ENCODE assay signal across 9 cellular contexts in genomic region chr1:54312874-54313316, GRCh38.
DNase-seq lines count a peak whose midpoint lies in the region; ATAC-seq, FAIRE-seq and TF ChIP-seq lines count a peak whose summit lies in the region.
"Had no signal": no experiment of that assay in that cellular context is flagged by ENCODE, and none has a peak within 500 bp of the region (broad histone marks: within the 10 kb centered on the region; RNA-seq: fewer than 3 reads in every experiment).

No MANE protein-coding gene starts in this region.

- intact Hi-C loops in K562 (cut with micrococcal nuclease) (loop anchor here (5.0 kb wide), 1 partner anchor 44 kb away; no protein-coding TSS in a partner anchor), left lung (cut with DNase I) (loop anchor here in 1 of 2 donors (10.0 kb wide), 1 partner anchor 92 kb away; the partner anchor contains the start of gene SSBP3), posterior cingulate gyrus (cut with DNase I) (loop anchor here (5.0 kb wide), 1 partner anchor 174 kb away; no protein-coding TSS in a partner anchor)

- DNase-seq in AG08395 (ENCODE audit: low spot score) (peak; percentile 81), HTR-8/SVneo (ENCODE audit: insufficient read length, low spot score) (peak; percentile 64), K562 (ENCODE audit: extremely low read depth in 1 of 4, low spot score in 3 of 4) (no peak), left lung (peak in 1 of 2 donors; percentile 50), posterior cingulate gyrus (no peak)
- DNase-seq in activated CD4-positive, CD25-positive, alpha-beta regulatory T cell treated with anti-CD3 and anti-CD28 coated beads, Interleukin-2, amount 50 U/mL, for 72 hours: no peak

- no peak for TF ChIP-seq POLR2A in K562 (conservative IDR thresholded peaks at IDR 0.05)

- no peak overlapping the region for H3K4me2 ChIP-seq in K562 (ENCODE audit: insufficient read depth, low read length)

- H3K36me3 ChIP-seq in K562 (ENCODE audit: control insufficient read depth, insufficient read depth, low read length) (peaks cover 9% of the 10 kb centered on the region; the same call in 1 of the 3 replicates), left lung (no peaks in the 10 kb centered on the region)

- WGBS in K562 (ENCODE audit: insufficient coverage, low coverage, missing lambda C conversion rate): 72% methylated on average over 6 of the region's 7 CpGs

- H4K20me1 ChIP-seq in K562 (replicated peaks; ENCODE audit: control insufficient read depth, insufficient read depth, low read length): peaks cover 32% of the 10 kb centered on the region

- TF ChIP-seq EP300 in K562 (IDR thresholded peaks at IDR 0.05; ENCODE audit: low read length): no peak

- BruUV-seq in K562 (replicated peaks; lab: Mats Ljungman, UMichigan): no TSS peak

- TF ChIP-seq CTCF in K562 (IDR thresholded peaks at IDR 0.05 in 2 of 3, conservative IDR thresholded peaks at IDR 0.05 in 1 of 3; ENCODE audit: insufficient read depth in 2 of 3, low read depth in 1 of 3, low read length in 3 of 3) (no peak), left lung (IDR thresholded peaks at IDR 0.05) (no peak)

- ATAC-seq in K562: no peak
- peak; percentile 51 for ATAC-seq in left lung
- no peak for ATAC-seq in HG03139 (IDR thresholded peaks at IDR 0.05; ENCODE audit: unreplicated experiment)
- no peak for ATAC-seq in GM18520 (IDR thresholded peaks at IDR 0.05; ENCODE audit: unreplicated experiment)

- peaks cover 59% of the 10 kb centered on the region for H3K79me2 ChIP-seq in K562 (ENCODE audit: control insufficient read depth, insufficient read depth, low read length)

- H3K9ac ChIP-seq in K562 (ENCODE audit: insufficient read depth in 1 of 2, low read depth in 2 of 2, low read length in 2 of 2): 0 out of 4 replicates have a peak overlapping the region, but pooled peaks of 1 of the 2 experiments have one; percentile 15

- H3K4me3 ChIP-seq in K562 (no peak overlapping the region), left lung (no peak overlapping the region)

- CTCF ChIA-PET in K562 (lab: Yijun Ruan, JAX; ENCODE audit: low intra/inter-chr PET ratio): no interaction called here

- H3K9me1 ChIP-seq in K562 (ENCODE audit: control insufficient read depth, insufficient read depth, low read length): no peaks in the 10 kb centered on the region

- POLR2A ChIA-PET in K562 (lab: Yijun Ruan, JAX): interaction anchor here (0.5 to 1.1 kb wide), 4 partner anchors 11 to 186 kb away, joined by 3 to 5 read pairs (median 3); no protein-coding TSS in a partner anchor

- H2AFZ ChIP-seq in K562 (ENCODE audit: low read depth, low read length): no peak overlapping the region

- TF ChIP-seq RAD21 in K562 (CRISPR knock-in tag; conservative IDR thresholded peaks at IDR 0.05 in 1 of 2, IDR thresholded peaks at IDR 0.05 in 1 of 2): no peak

- in situ Hi-C loops in K562 (cut with MboI): loop anchor here (25.0 kb wide), 1 partner anchor 174 kb away; no protein-coding TSS in a partner anchor

- no peak for FAIRE-seq in HTR-8/SVneo (lab: Jason Lieb, UNC)
- FAIRE-seq in K562 (lab: Jason Lieb, UNC): peak; percentile 60
- FAIRE-seq: GM18507 had no signal

- H3K4me1 ChIP-seq in K562 (replicated peaks in 1 of 2; ENCODE audit: control insufficient read depth in 2 of 2, insufficient read depth in 2 of 2, low read length in 2 of 2) (peaks cover 7 to 25% of the 10 kb centered on the region in 2 experiments; a peak in 4 of 5 replicates), left lung (peaks cover 6 to 38% of the 10 kb centered on the region in 2 donors)

- H3K27me3 ChIP-seq in K562 (ENCODE audit: control insufficient read depth in 2 of 2, insufficient read depth in 2 of 2, low read length in 2 of 2): no peaks in the 10 kb centered on the region
- no peaks in the 10 kb centered on the region for H3K27me3 ChIP-seq in left lung

- H3K9me3 ChIP-seq in K562 (replicated peaks; ENCODE audit: control insufficient read depth, insufficient read depth, low read depth, low read length) (no peaks in the 10 kb centered on the region), left lung (no peaks in the 10 kb centered on the region)

- no peak overlapping the region for H3K27ac ChIP-seq in K562 (ENCODE audit: extremely low read depth, low read depth, low read length)
- peak overlapping the region in 1 of 2 donors; percentile 50 for H3K27ac ChIP-seq in left lung

TF ChIP-seq in K562, 482 proteins besides CTCF, POLR2A, EP300 and RAD21:
- TF ChIP-seq ZNF384 (IDR thresholded peaks at IDR 0.05; ENCODE audit: low read depth, low read length) (peak; percentile 72), ZNF354B (CRISPR knock-in tag; IDR thresholded peaks at IDR 0.05) (no peak), CHD1 (IDR thresholded peaks at IDR 0.05; ENCODE audit: low read length) (no peak), AFF1 (IDR thresholded peaks at IDR 0.05; ENCODE audit: low read depth in 1 of 2, partially characterized antibody in 2 of 2) (no peak), ZNF175 (CRISPR knock-in tag; IDR thresholded peaks at IDR 0.05; ENCODE audit: low read depth) (no peak), ZC3H8 (IDR thresholded peaks at IDR 0.05) (no peak)
- TF ChIP-seq, protein P1, sequence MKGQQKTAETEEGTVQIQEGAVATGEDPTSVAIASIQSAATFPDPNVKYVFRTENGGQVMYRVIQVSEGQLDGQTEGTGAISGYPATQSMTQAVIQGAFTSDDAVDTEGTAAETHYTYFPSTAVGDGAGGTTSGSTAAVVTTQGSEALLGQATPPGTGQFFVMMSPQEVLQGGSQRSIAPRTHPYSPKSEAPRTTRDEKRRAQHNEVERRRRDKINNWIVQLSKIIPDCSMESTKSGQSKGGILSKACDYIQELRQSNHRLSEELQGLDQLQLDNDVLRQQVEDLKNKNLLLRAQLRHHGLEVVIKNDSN (CRISPR knock-in tag; IDR thresholded peaks at IDR 0.05): 0 out of 2 replicates have a peak, but pooled peaks have one; percentile 7

Comparison
In these comparisons a context has a peak if more than half of its experiments do, and no peak if none do; other contexts are left out.
1. DNase-seq: peak in AG08395 (single experiment) and HTR-8/SVneo (single experiment); none in K562 (0 of 4), posterior cingulate gyrus (0 of 10) and activated CD4-positive, CD25-positive, alpha-beta regulatory T cell treated with anti-CD3 and anti-CD28 coated beads, Interleukin-2, amount 50 U/mL, for 72 hours (single experiment).